ENCODE assay signal across 8 cellular contexts in genomic region chr21:41877901-41878830, GRCh38. TPM values are rescaled to one million over a fixed set of nuclear protein-coding genes. Genes with fewer than 3 reads are reported as not detected.
DNase-seq lines count a peak whose midpoint lies in the region; ATAC-seq and TF ChIP-seq lines count a peak whose summit lies in the region.

No MANE protein-coding gene starts in this region.

- WGBS in mesendoderm (ENCODE audit: extremely low coverage, insufficient coverage, low lambda C conversion rate): no CpG with 5 or more reads among the region's 48 CpGs
- WGBS in testis, 2 donors: 0 to 1% methylated on average over 26 to 38 of the region's 48 CpGs

- H3K4ac ChIP-seq in mesendoderm (ENCODE audit: low read depth, low read length): peak overlapping the region; percentile 89

- peak overlapping the region; percentile 71 for H3K4me3 ChIP-seq in mesendoderm (ENCODE audit: low read length)
- H3K4me3 ChIP-seq in testis: peak overlapping the region; percentile 63 to 72

- TF ChIP-seq POLR2A in testis (IDR thresholded peaks at IDR 0.05): no peak

- H3K4me2 ChIP-seq in mesendoderm (ENCODE audit: low read length): peak overlapping the region; percentile 83

- peak; percentile 44 for DNase-seq in SIG-M5 treated with dmso at 0.1 percent for 504 hours (lab: John Stamatoyannopoulos, UW; ENCODE audit: unreplicated experiment)
- no peak for DNase-seq in SIG-M5 (lab: John Stamatoyannopoulos, UW)
- peak; percentile 28 for DNase-seq in NCI-H1105 treated with DMSO at 0.1 percent for 48 hours (lab: John Stamatoyannopoulos, UW)
- DNase-seq in activated CD4-positive, alpha-beta T cell treated with anti-CD3 and anti-CD28 coated beads for 48 hours: peak; percentile 49
- DNase-seq in effector CD4-positive, alpha-beta T cell: peak; percentile 15
- DNase-seq in mesendoderm: peak; percentile 33
- DNase-seq in testis: peak; percentile 28

- H3K18ac ChIP-seq in mesendoderm (ENCODE audit: low read length): peak overlapping the region; percentile 100

- no peak overlapping the region for H2AK5ac ChIP-seq in mesendoderm (ENCODE audit: low read length)

- peak; percentile 25 for ATAC-seq in HG02623 (IDR thresholded peaks at IDR 0.05; ENCODE audit: unreplicated experiment)

- H3K27ac ChIP-seq in mesendoderm (ENCODE audit: low read depth, low read length) (no peak overlapping the region), testis (peak overlapping the region in 1 of 2 donors; percentile 50)

- no peaks in the 10 kb centered on the region for H3K9me3 ChIP-seq in testis

- intact Hi-C loops in testis (cut with DNase I; ENCODE audit: low total_unique reads): no loop called here

- peaks cover 3% of the 10 kb centered on the region for H3K79me1 ChIP-seq in mesendoderm (ENCODE audit: low read length)

- H2BK5ac ChIP-seq in mesendoderm (ENCODE audit: low read length): no peak overlapping the region

- H2BK120ac ChIP-seq in mesendoderm (ENCODE audit: low read depth, low read length): no peak overlapping the region

- H3K79me2 ChIP-seq in mesendoderm (ENCODE audit: control insufficient read depth, insufficient read depth, low read length): peaks cover 2% of the 10 kb centered on the region

- no peak for TF ChIP-seq CTCF in testis (IDR thresholded peaks at IDR 0.05)

- no peak overlapping the region for H2BK15ac ChIP-seq in mesendoderm (replicated peaks; ENCODE audit: low read depth)

- H3K56ac ChIP-seq in mesendoderm (ENCODE audit: low read length): peak overlapping the region; percentile 82

- H3K23ac ChIP-seq in mesendoderm (ENCODE audit: low read length): no peak overlapping the region

- peak overlapping the region; percentile 68 for H3K9ac ChIP-seq in mesendoderm (ENCODE audit: low read length)

- no peak overlapping the region for H4K5ac ChIP-seq in mesendoderm (ENCODE audit: low read length)

- H3K27me3 ChIP-seq in mesendoderm (ENCODE audit: insufficient read depth, low read length, poor library complexity) (no peaks in the 10 kb centered on the region), testis (no peaks in the 10 kb centered on the region)

- no peaks in the 10 kb centered on the region for H3K4me1 ChIP-seq in mesendoderm (ENCODE audit: control insufficient read depth, low read depth, low read length)
- peaks cover 10% of the 10 kb centered on the region for H3K4me1 ChIP-seq in testis

- H3K36me3 ChIP-seq in mesendoderm (ENCODE audit: control insufficient read depth, insufficient read depth, low read length) (no peaks in the 10 kb centered on the region), testis (ENCODE audit: low read depth, missing control alignments) (no peaks in the 10 kb centered on the region)

- no peak overlapping the region for H4K8ac ChIP-seq in mesendoderm (ENCODE audit: low read depth, low read length)

RNA-seq across cellular contexts. Expression of gene PRDM15, which starts 1.0 kb away (rescaled TPM):
- 3.9 TPM for polyA plus RNA-seq in mesendoderm (2013, experiment 1 of 2)
- polyA plus RNA-seq in mesendoderm (2013, experiment 2 of 2): 3.8 TPM
- 10 to 100 TPM; 18.8 to 21.4 TPM for total RNA-seq in testis
- 8.2 TPM for polyA plus RNA-seq in testis (ENCODE audit: insufficient read depth, low read depth, low replicate concordance)
